10 cellular contexts compared by ENCODE assay signal in the genomic region with DNA sequence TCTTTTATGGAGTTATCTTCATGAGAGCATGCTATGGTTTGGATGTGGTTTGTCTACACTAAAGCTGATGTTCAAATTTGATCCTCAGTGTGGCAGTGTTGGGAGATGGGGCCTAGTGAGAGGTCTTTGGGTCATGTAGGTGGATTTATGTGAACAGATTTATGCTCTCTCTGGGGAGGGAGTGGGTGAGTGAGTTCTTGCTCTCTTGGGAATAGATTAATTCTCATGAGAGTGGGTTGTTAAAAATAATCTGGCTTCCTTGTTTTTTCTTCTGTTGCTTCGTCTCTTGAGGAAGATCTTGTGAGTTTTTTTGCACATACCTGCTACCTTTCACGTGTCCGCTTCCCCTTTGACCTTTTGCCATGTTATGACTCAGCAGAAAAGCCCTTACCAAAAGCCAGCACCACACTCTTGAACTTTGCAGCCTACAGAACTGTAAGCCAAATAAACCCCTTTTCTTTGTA. TPM values are rescaled to one million over a fixed set of nuclear protein-coding genes. Genes with fewer than 3 reads are reported as not detected.
DNase-seq lines count a peak whose midpoint lies in the region; ATAC-seq and TF ChIP-seq lines count a peak whose summit lies in the region.
"Had no signal": no experiment of that assay in that cellular context is flagged by ENCODE, and none has a peak within 500 bp of the region (broad histone marks: within the 10 kb centered on the region; RNA-seq: fewer than 3 reads in every experiment).

No MANE protein-coding gene starts in this region.

- peak overlapping the region; percentile 15 to 28 for H3K27ac ChIP-seq in liver (ENCODE audit: low read depth in 1 of 2, low read length in 2 of 2)
- H3K27ac ChIP-seq in right atrium auricular region: no peak overlapping the region

- H3K9ac ChIP-seq in liver (ENCODE audit: low read depth in 1 of 2, low read length in 2 of 2): no peak overlapping the region

- no peak overlapping the region for H3K4me3 Mint-ChIP-seq in chondrocyte (ENCODE audit: unreplicated experiment)

- peaks cover 2% of the 10 kb centered on the region for H3K36me3 Mint-ChIP-seq in chondrocyte (ENCODE audit: low read depth)

- H3K27ac Mint-ChIP-seq in chondrocyte (ENCODE audit: unreplicated experiment): no peak overlapping the region

- H3K9me3 Mint-ChIP-seq in chondrocyte (ENCODE audit: low read depth): no peaks in the 10 kb centered on the region

- POLR2A ChIA-PET in HEK293T (lab: Yijun Ruan, JAX): interaction anchor here (1.8 kb wide), 1 partner anchor 21 kb away, joined by 4 read pairs; a partner anchor contains a TSS

- DNase-seq in HEK293T (ENCODE audit: extremely low spot score) (no peak), NCI-H2171 (lab: John Stamatoyannopoulos, UW) (peak; percentile 27), right atrium auricular region (ENCODE audit: low spot score) (no peak), chondrocyte (ENCODE audit: low spot score) (no peak), SIG-M5 (lab: John Stamatoyannopoulos, UW) (no peak)
- DNase-seq: activated CD4-positive, alpha-beta T cell treated with anti-CD3 and anti-CD28 coated beads for 4 hours; NCI-H446 treated with DMSO at 0.1 percent for 48 hours had no signal

- no peaks in the 10 kb centered on the region for H3K27me3 Mint-ChIP-seq in chondrocyte (ENCODE audit: low read depth)

- H3K27me3 ChIP-seq in liver (ENCODE audit: control insufficient read depth in 4 of 4, insufficient read depth in 4 of 4, low read length in 3 of 4) (no peaks in the 10 kb centered on the region), right atrium auricular region (no peaks in the 10 kb centered on the region)

- WGBS in liver: 50% methylated on average over 3 of the region's 3 CpGs

- CTCF ChIA-PET in HEK293T (lab: Yijun Ruan, JAX): interaction anchor here (1.1 to 1.8 kb wide), 2 partner anchors 11 to 21 kb away, joined by 3 to 6 read pairs; a partner anchor contains a TSS

- TF ChIP-seq RAD21 in liver (IDR thresholded peaks at IDR 0.05): peak in 1 of 2 donors; percentile 9

- ATAC-seq in GM18498 (IDR thresholded peaks at IDR 0.05; ENCODE audit: unreplicated experiment) (peak; percentile 69), GM19455 (IDR thresholded peaks at IDR 0.05; ENCODE audit: unreplicated experiment) (no peak)

- H3K4me1 ChIP-seq in liver (ENCODE audit: control insufficient read depth in 4 of 4, insufficient read depth in 4 of 4, low read length in 3 of 4) (peaks cover 0 to 14% (median 3%) of the 10 kb centered on the region in 4 donors), right atrium auricular region (peaks cover 0 to 14% of the 10 kb centered on the region in 2 donors)

- no peak for TF ChIP-seq CTCF in liver (IDR thresholded peaks at IDR 0.05; ENCODE audit: low read depth, low read length, missing input control)
- no peak for TF ChIP-seq CTCF in right atrium auricular region (IDR thresholded peaks at IDR 0.05)
- no peak for TF ChIP-seq CTCF in chondrocyte (IDR thresholded peaks at IDR 0.05)

- peaks cover 0 to 2% (median 0%) of the 10 kb centered on the region in 4 donors for H3K9me3 ChIP-seq in liver (ENCODE audit: control insufficient read depth in 4 of 4, low read length in 3 of 4)
- no peaks in the 10 kb centered on the region for H3K9me3 ChIP-seq in right atrium auricular region

- H3K4me1 Mint-ChIP-seq in chondrocyte (ENCODE audit: low read depth): peaks cover 52% of the 10 kb centered on the region

- H3K36me3 ChIP-seq in liver (ENCODE audit: control insufficient read depth in 4 of 4, insufficient read depth in 3 of 4, low read depth in 1 of 4, low read length in 3 of 4) (no peaks in the 10 kb centered on the region), right atrium auricular region (no peaks in the 10 kb centered on the region)

- H3K4me3 ChIP-seq in liver (ENCODE audit: low read depth in 1 of 3, low read length in 3 of 3) (no peak overlapping the region), right atrium auricular region (no peak overlapping the region)

TF ChIP-seq in HEK293T, 16 proteins besides CTCF, POLR2A, EP300 and RAD21:
- TF ChIP-seq BHLHE40 (IDR thresholded peaks at IDR 0.05; ENCODE audit: borderline replicate concordance) (no peak), FOXA1 (IDR thresholded peaks at IDR 0.05) (no peak), FOXM1 (IDR thresholded peaks at IDR 0.05; ENCODE audit: borderline replicate concordance) (0 out of 2 replicates have a peak, but pooled peaks have one; percentile 47), NFRKB (IDR thresholded peaks at IDR 0.05) (no peak), HDGF (IDR thresholded peaks at IDR 0.05; ENCODE audit: borderline replicate concordance) (no peak), ELF4 (IDR thresholded peaks at IDR 0.05) (no peak), SUZ12 (IDR thresholded peaks at IDR 0.05) (no peak), ZNF384 (IDR thresholded peaks at IDR 0.05) (no peak), FOXK2 (IDR thresholded peaks at IDR 0.05) (no peak), SP1 (IDR thresholded peaks at IDR 0.05) (no peak), L3MBTL2 (conservative IDR thresholded peaks at IDR 0.05) (no peak), CTBP1 (IDR thresholded peaks at IDR 0.05; ENCODE audit: borderline replicate concordance) (peak; percentile 82), LEF1 (IDR thresholded peaks at IDR 0.05; ENCODE audit: borderline replicate concordance) (no peak), ARNT (IDR thresholded peaks at IDR 0.05) (no peak), TARDBP (IDR thresholded peaks at IDR 0.05) (no peak)
- TF ChIP-seq, protein P1, sequence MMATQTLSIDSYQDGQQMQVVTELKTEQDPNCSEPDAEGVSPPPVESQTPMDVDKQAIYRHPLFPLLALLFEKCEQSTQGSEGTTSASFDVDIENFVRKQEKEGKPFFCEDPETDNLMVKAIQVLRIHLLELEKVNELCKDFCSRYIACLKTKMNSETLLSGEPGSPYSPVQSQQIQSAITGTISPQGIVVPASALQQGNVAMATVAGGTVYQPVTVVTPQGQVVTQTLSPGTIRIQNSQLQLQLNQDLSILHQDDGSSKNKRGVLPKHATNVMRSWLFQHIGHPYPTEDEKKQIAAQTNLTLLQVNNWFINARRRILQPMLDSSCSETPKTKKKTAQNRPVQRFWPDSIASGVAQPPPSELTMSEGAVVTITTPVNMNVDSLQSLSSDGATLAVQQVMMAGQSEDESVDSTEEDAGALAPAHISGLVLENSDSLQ (IDR thresholded peaks at IDR 0.05): peak; percentile 87

TF ChIP-seq in liver, 16 proteins besides CTCF, POLR2A, EP300 and RAD21:
- TF ChIP-seq, protein P2, sequence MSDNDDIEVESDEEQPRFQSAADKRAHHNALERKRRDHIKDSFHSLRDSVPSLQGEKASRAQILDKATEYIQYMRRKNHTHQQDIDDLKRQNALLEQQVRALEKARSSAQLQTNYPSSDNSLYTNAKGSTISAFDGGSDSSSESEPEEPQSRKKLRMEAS (IDR thresholded peaks at IDR 0.05): peak; percentile 52
- TF ChIP-seq HNF4A (conservative IDR thresholded peaks at IDR 0.05) (peak; percentile 48 to 72), NR2F2 (IDR thresholded peaks at IDR 0.05) (peak; percentile 31), FOXA1 (IDR thresholded peaks at IDR 0.05) (no peak), RXRA (IDR thresholded peaks at IDR 0.05) (peak; percentile 10 to 65), JUND (IDR thresholded peaks at IDR 0.05) (peak in 1 of 2 donors; percentile 17), SP1 (IDR thresholded peaks at IDR 0.05) (no peak)
TF ChIP-seq in liver: peak in this region for 5.

RNA-seq across cellular contexts. Expression of a gene that starts 20.5 kb away (rescaled TPM):
- total RNA-seq in liver (10 to 100 TPM; 47.6 to 65.2 TPM), right atrium auricular region (10 to 100 TPM; 20.0 to 20.8 TPM), chondrocyte (15.5 to 26.2 TPM (median 16.0 TPM) in 3 replicates)
- polyA plus RNA-seq in liver: 10 to 100 TPM; 32.9 to 57.2 TPM

RNA-seq across cellular contexts. Expression of a gene that starts 49.4 kb away (rescaled TPM):
- 10 to 100 TPM; 33.5 to 41.0 TPM for total RNA-seq in liver
- 10 to 100 TPM; 55.2 to 63.8 TPM for polyA plus RNA-seq in liver
- 10 to 100 TPM; 75.7 to 77.1 TPM for total RNA-seq in right atrium auricular region
- 153 to 172 TPM (median 154 TPM) in 3 replicates for total RNA-seq in chondrocyte

Comparison
In these comparisons a context has a peak if more than half of its experiments do, and no peak if none do; other contexts are left out.
1. H3K27ac ChIP-seq: peak in liver (2 of 2); none in right atrium auricular region (0 of 2).